8 cellular contexts compared by ENCODE assay signal in genomic region chr15:40064231-40064894, GRCh38. TPM values are rescaled to one million over a fixed set of nuclear protein-coding genes. Genes with fewer than 3 reads are reported as not detected.
DNase-seq lines count a peak whose midpoint lies in the region; ATAC-seq, FAIRE-seq and TF ChIP-seq lines count a peak whose summit lies in the region.

No MANE protein-coding gene starts in this region.

- intact Hi-C loops in IMR-90 (cut with micrococcal nuclease), result no loop called here

- dilution Hi-C loops in IMR-90 (cut with HindIII; ENCODE audit: low sequenced_read_pairs, unreplicated experiment), result no loop called here

- H2BK20ac ChIP-seq in IMR-90 (ENCODE audit: low read depth, low read length), result peak overlapping the region; percentile 97

- TF ChIP-seq CTCF in IMR-90 (conservative IDR thresholded peaks at IDR 0.05; ENCODE audit: low read depth, low read length) (no peak), choroid plexus epithelial cell (conservative IDR thresholded peaks at IDR 0.05; ENCODE audit: low read depth, low read length) (no peak)

- no peak overlapping the region for H2AFZ ChIP-seq in IMR-90 (replicated peaks; ENCODE audit: low read length, poor library complexity)

- H3K36me3 ChIP-seq in IMR-90 (ENCODE audit: control insufficient read depth, insufficient read depth, low read length), result no peaks in the 10 kb centered on the region

- CTCF ChIA-PET in IMR-90 (lab: Yijun Ruan, JAX), result interaction anchor here (1.0 kb wide), 1 partner anchor 35 kb away, joined by 3 read pairs; no protein-coding TSS in a partner anchor

- peak overlapping the region; percentile 61 for H3K23ac ChIP-seq in IMR-90 (ENCODE audit: low read depth, low read length)

- peak overlapping the region; percentile 22 for H2AK9ac ChIP-seq in IMR-90 (replicated peaks; ENCODE audit: low read depth, low read length, poor library complexity)

- H4K5ac ChIP-seq in IMR-90 (ENCODE audit: low read depth, low read length), result peak overlapping the region; percentile 39; the same call in 1 of the 2 replicates

- H4K20me1 ChIP-seq in IMR-90 (ENCODE audit: insufficient read depth, low read length), result no peaks in the 10 kb centered on the region

- in situ Hi-C loops in IMR-90 (cut with MboI; ENCODE audit: low sequenced_read_pairs), result no loop called here

- no peak overlapping the region for H3K9ac ChIP-seq in IMR-90 (ENCODE audit: low read depth, low read length)

- H3K9me3 ChIP-seq in IMR-90 (ENCODE audit: control insufficient read depth, insufficient read depth, low read length), result no peaks in the 10 kb centered on the region

- H3K27ac ChIP-seq in IMR-90 (ENCODE audit: insufficient read depth, low read length), result peak overlapping the region; percentile 51; the same call in 1 of the 2 replicates

- peak overlapping the region; percentile 41; the same call in 1 of the 2 replicates for H3K56ac ChIP-seq in IMR-90 (ENCODE audit: extremely low read depth, insufficient read depth, low read length)

- peak overlapping the region; percentile 64 for H4K91ac ChIP-seq in IMR-90 (ENCODE audit: insufficient read depth, low read depth, low read length)

- H3K9me1 ChIP-seq in IMR-90 (ENCODE audit: insufficient read depth, low read length), result peaks cover 38% of the 10 kb centered on the region

- no peaks in the 10 kb centered on the region for H3K27me3 ChIP-seq in IMR-90 (ENCODE audit: control insufficient read depth, insufficient read depth, low read length)

- peak overlapping the region; percentile 79 for H2AK5ac ChIP-seq in IMR-90 (ENCODE audit: low read depth, low read length)

- peak; percentile 81 for DNase-seq in GM04503 (ENCODE audit: low read depth)
- DNase-seq in IMR-90, result peak; percentile 73
- peak; percentile 92 for DNase-seq in choroid plexus epithelial cell (ENCODE audit: low read depth)
- no peak for DNase-seq in iPS-NIHi11 (ENCODE audit: low spot score)
- no peak for DNase-seq in frontal cortex (ENCODE audit: low spot score in 2 of 2)
- DNase-seq in DMS79 treated with DMSO at 0.1 percent for 48 hours (lab: John Stamatoyannopoulos, UW), result no peak

- peak overlapping the region; percentile 79 for H3K14ac ChIP-seq in IMR-90 (replicated peaks; ENCODE audit: low read depth, low read length)

- peak overlapping the region; percentile 25; the same call in 1 of the 2 replicates for H3K18ac ChIP-seq in IMR-90 (ENCODE audit: low read depth, low read length)

- H3K4me1 ChIP-seq in IMR-90 (ENCODE audit: control insufficient read depth, insufficient read depth, low read length), result peaks cover 30% of the 10 kb centered on the region

- POLR2A ChIA-PET in IMR-90 (lab: Charles Lee; ENCODE audit: unreplicated experiment), result no interaction called here

- BruUV-seq in IMR-90 (replicated peaks; lab: Mats Ljungman, UMichigan), result no TSS peak

- TF ChIP-seq POLR2A in IMR-90 (IDR thresholded peaks at IDR 0.05; ENCODE audit: low read depth, low read length), result no peak

- H3K4me3 ChIP-seq in IMR-90 (ENCODE audit: insufficient read depth, low read depth, low read length) (no peak overlapping the region), choroid plexus epithelial cell (ENCODE audit: low read depth, low read length) (no peak overlapping the region)

- peak overlapping the region in 1 of 2 experiments; percentile 68; a peak in 2 of 4 replicates for H4K8ac ChIP-seq in IMR-90 (ENCODE audit: low read depth in 2 of 2, low read length in 2 of 2)

- no peak for FAIRE-seq in frontal cortex (lab: Jason Lieb, UNC)

- peaks cover 0 to 16% of the 10 kb centered on the region in 2 experiments; a peak in 1 of 4 replicates for H3K79me1 ChIP-seq in IMR-90 (ENCODE audit: low read depth in 1 of 2, low read length in 2 of 2)

- peak overlapping the region; percentile 65 for H2BK5ac ChIP-seq in IMR-90 (ENCODE audit: low read depth, low read length, poor library complexity, severe bottlenecking)

- peak overlapping the region; percentile 99 for H3K4ac ChIP-seq in IMR-90 (ENCODE audit: low read depth, low read length)

- H3K4me2 ChIP-seq in IMR-90 (ENCODE audit: low read depth, low read length), result no peak overlapping the region

- WGBS in IMR-90 (ENCODE audit: extremely low coverage in 2 of 2, insufficient read length in 1 of 2), 2 experiments, result no CpG with 5 or more reads among the region's 8 CpGs

- no peak for TF ChIP-seq RAD21 in IMR-90 (IDR thresholded peaks at IDR 0.05; ENCODE audit: low read length)

- H2BK15ac ChIP-seq in IMR-90 (ENCODE audit: low read depth, low read length), result peak overlapping the region; percentile 37; the same call in 1 of the 3 replicates

- peak overlapping the region; percentile 98 for H2BK120ac ChIP-seq in IMR-90 (ENCODE audit: low read depth, low read length)

- ATAC-seq in GM21367 (IDR thresholded peaks at IDR 0.05; ENCODE audit: unreplicated experiment) (peak; percentile 44), IMR-90 (ENCODE audit: low read depth) (peak; percentile 36; the same call in 1 of the 2 replicates), GM18520 (IDR thresholded peaks at IDR 0.05; ENCODE audit: unreplicated experiment) (no peak)

TF ChIP-seq in IMR-90, 13 proteins besides CTCF, POLR2A, EP300 and RAD21:
- no peak for TF ChIP-seq FOS (IDR thresholded peaks at IDR 0.05; ENCODE audit: low read depth, low read length)
- no peak for TF ChIP-seq BHLHE40 (IDR thresholded peaks at IDR 0.05; ENCODE audit: low read depth, low read length)
- no peak for TF ChIP-seq SMC3 (IDR thresholded peaks at IDR 0.05; ENCODE audit: low read depth, low read length)
- TF ChIP-seq, protein P1, sequence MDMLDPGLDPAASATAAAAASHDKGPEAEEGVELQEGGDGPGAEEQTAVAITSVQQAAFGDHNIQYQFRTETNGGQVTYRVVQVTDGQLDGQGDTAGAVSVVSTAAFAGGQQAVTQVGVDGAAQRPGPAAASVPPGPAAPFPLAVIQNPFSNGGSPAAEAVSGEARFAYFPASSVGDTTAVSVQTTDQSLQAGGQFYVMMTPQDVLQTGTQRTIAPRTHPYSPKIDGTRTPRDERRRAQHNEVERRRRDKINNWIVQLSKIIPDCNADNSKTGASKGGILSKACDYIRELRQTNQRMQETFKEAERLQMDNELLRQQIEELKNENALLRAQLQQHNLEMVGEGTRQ (IDR thresholded peaks at IDR 0.05; ENCODE audit: low read depth, low read length), result no peak

RNA-seq across cellular contexts. Expression of gene SRP14, which starts 25.4 kb away (rescaled TPM):
- total RNA-seq in IMR-90 (2012; rRNA removed), result 106 and 205 TPM in 2 replicates
- polyA plus RNA-seq in IMR-90 (2012; rRNA removed), result 295 and 296 TPM in 2 replicates
- polyA plus RNA-seq in IMR-90 (2012; cell fraction: cytosol; rRNA removed), result 198 and 487 TPM in 2 replicates
- polyA plus RNA-seq in IMR-90 (2012; cell fraction: nucleus; rRNA removed; ENCODE audit: low replicate concordance), result 41.4 and 203 TPM in 2 replicates
- total RNA-seq in frontal cortex, result 102 TPM

RNA-seq across cellular contexts. Expression of gene BMF, which starts 44.3 kb away (rescaled TPM):
- total RNA-seq in IMR-90 (2012; rRNA removed) (1.7 and 2.9 TPM in 2 replicates), frontal cortex (2.9 TPM)
- 2.4 and 2.8 TPM in 2 replicates for polyA plus RNA-seq in IMR-90 (2012; rRNA removed)
- 0.80 and 1.8 TPM in 2 replicates for polyA plus RNA-seq in IMR-90 (2012; cell fraction: cytosol; rRNA removed)
- 6.6 and 11.7 TPM in 2 replicates for polyA plus RNA-seq in IMR-90 (2012; cell fraction: nucleus; rRNA removed; ENCODE audit: low replicate concordance)

Comparison
In these comparisons a context has a peak if more than half of its experiments do, and no peak if none do; other contexts are left out.
1. DNase-seq: peak in GM04503 (single experiment), IMR-90 (single experiment) and choroid plexus epithelial cell (single experiment); none in iPS-NIHi11 (single experiment), frontal cortex (0 of 2) and DMS79 treated with DMSO at 0.1 percent for 48 hours (single experiment).